Comparison of ENCODE assay signal across 1 cellular context in the genomic region with DNA sequence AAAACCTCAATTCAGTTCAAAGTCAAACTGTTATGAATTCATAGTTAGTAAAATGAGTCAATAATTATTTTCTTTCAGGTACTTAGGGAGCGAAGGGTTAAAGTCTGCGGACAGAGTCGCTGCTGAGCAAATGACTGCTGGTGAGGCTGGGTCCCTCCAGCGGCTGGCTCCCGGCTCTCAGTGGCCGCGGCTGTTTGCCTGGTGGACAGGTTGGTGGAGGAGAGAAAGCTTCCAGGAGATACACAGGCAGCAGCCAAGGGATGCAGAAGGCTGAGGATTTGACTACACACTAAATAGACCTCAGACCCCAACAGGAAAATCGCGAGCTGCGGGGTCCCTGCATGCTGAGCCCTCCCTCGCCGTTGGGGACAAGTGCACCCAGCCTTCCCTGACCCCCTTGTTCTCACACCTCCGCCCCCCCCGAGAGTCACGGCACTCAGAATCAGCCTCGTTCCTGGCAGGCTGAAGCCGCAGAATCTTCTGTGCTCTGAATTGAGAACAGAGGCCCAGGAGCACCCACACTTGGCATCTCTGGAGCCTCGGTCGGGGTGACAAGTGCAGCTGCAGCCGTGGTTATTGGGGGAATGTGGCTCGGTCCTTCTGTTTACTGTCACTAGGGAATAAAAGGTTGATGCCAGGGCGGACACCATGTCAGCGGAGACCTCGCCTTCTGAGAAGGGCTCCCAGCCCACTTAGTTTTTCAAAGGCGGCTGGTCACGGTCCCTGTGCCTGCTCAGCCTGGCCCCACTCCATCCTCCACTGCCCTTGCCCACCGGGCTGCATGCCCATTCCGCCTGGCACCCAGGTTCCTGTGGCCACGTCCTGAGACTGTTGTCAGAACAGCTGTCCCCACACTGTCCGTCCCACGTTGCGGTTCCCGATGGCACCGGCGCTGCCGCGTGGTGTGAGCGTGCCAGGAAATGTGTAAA.
TF ChIP-seq lines count a peak whose summit lies in the region.

No MANE protein-coding gene starts in this region.

TF ChIP-seq in SK-N-SH, 30 proteins besides CTCF, POLR2A, EP300 and RAD21 (continued from another document):
- TF ChIP-seq, protein P1, sequence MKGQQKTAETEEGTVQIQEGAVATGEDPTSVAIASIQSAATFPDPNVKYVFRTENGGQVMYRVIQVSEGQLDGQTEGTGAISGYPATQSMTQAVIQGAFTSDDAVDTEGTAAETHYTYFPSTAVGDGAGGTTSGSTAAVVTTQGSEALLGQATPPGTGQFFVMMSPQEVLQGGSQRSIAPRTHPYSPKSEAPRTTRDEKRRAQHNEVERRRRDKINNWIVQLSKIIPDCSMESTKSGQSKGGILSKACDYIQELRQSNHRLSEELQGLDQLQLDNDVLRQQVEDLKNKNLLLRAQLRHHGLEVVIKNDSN (IDR thresholded peaks at IDR 0.05; ENCODE audit: borderline replicate concordance, low read depth) = no peak
- TF ChIP-seq, protein P2, sequence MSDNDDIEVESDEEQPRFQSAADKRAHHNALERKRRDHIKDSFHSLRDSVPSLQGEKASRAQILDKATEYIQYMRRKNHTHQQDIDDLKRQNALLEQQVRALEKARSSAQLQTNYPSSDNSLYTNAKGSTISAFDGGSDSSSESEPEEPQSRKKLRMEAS (IDR thresholded peaks at IDR 0.05; ENCODE audit: low read depth) = no peak
- TF ChIP-seq MXI1 (IDR thresholded peaks at IDR 0.05; ENCODE audit: low read depth, low read length) (no peak), FOXM1 (IDR thresholded peaks at IDR 0.05; ENCODE audit: low read depth) (no peak), GABPA (IDR thresholded peaks at IDR 0.05; ENCODE audit: low read depth) (no peak), GATA2 (CRISPR knock-in tag; IDR thresholded peaks at IDR 0.05) (no peak), RCOR1 (IDR thresholded peaks at IDR 0.05; ENCODE audit: low read length) (no peak), NRF1 (IDR thresholded peaks at IDR 0.05; ENCODE audit: low read depth, low read length) (no peak), TCF12 (IDR thresholded peaks at IDR 0.05) (no peak)
